27 cellular contexts compared by ENCODE assay signal in the genomic region with DNA sequence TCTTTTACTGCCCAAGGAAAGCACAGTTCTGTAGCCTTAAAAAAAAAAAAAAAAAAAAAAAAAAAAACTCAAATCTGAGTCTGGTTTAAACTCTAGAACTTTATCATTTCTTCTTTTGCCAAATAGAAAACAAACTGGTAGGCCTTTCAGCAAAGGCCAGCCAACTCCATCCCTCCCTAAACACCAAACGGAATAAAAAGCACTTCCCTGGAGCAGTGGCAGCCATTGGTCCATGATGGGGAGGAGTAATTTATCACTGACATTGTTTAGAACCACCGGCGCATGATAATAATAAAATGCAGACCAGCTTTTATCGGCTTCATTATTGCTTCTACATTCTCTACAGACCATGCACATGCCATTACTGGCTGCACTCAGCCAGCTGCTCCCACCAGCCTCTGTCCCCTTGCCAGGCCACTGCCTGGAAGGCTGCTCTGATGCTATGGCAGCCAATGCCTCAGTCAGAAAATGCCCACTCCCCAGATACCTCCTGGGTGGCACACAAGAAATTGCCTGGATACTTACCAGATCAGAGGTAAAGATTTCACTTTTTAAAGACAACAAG. TPM values are rescaled to one million over a fixed set of nuclear protein-coding genes. Genes with fewer than 3 reads are reported as not detected.
DNase-seq lines count a peak whose midpoint lies in the region; ATAC-seq and TF ChIP-seq lines count a peak whose summit lies in the region.
"Had no signal": no experiment of that assay in that cellular context is flagged by ENCODE, and none has a peak within 500 bp of the region (broad histone marks: within the 10 kb centered on the region; RNA-seq: fewer than 3 reads in every experiment).

No MANE protein-coding gene starts in this region.

- no peak overlapping the region for H2AFZ ChIP-seq in SK-N-SH (ENCODE audit: low read depth)

- H3K36me3 ChIP-seq in BE2C = no peaks in the 10 kb centered on the region
- H3K36me3 ChIP-seq in SK-N-SH (replicated peaks in 1 of 2; ENCODE audit: control insufficient read depth in 1 of 2, insufficient read depth in 2 of 2, low read length in 1 of 2) = peaks cover 0 to 2% of the 10 kb centered on the region in 2 experiments
- peaks cover 2% of the 10 kb centered on the region for H3K36me3 ChIP-seq in Caco-2 (ENCODE audit: control insufficient read depth, insufficient read depth, low read length)
- H3K36me3 ChIP-seq in H7 (replicated peaks; ENCODE audit: control insufficient read depth, insufficient read depth, low read length) = no peaks in the 10 kb centered on the region
- H3K36me3 ChIP-seq: ovary had no signal

- no peak overlapping the region for H3K4me2 ChIP-seq in SK-N-SH

- no peak overlapping the region for H3K9ac ChIP-seq in SK-N-SH

- H3K36me3 Mint-ChIP-seq in Caco-2 (ENCODE audit: insufficient read depth, unreplicated experiment) = peaks cover 22% of the 10 kb centered on the region
- H3K36me3 Mint-ChIP-seq: natural killer cell treated with Interleukin-12 subunit alpha and Interleukin-12 subunit beta and Interleukin-15 and Interleukin-18, amount 100 ng/mL, for 72 hours had no signal

- H3K27ac Mint-ChIP-seq in Caco-2 (ENCODE audit: unreplicated experiment) = no peak overlapping the region
- H3K27ac Mint-ChIP-seq: activated naive CD8-positive, alpha-beta T cell treated with anti-CD3 and anti-CD28 coated beads, Interleukin-2, amount 50 U/mL, for 24 hours; natural killer cell treated with Interleukin-12 subunit alpha and Interleukin-12 subunit beta and Interleukin-15 and Interleukin-18, amount 100 ng/mL, for 72 hours; T-helper 1 cell treated with Interleukin-12 subunit alpha and Interleukin-12 subunit beta and Interleukin-4 antibody, amounts not matched to agents 30 μg/mL and 1 μg/mL, for 36 hours had no signal

- peak overlapping the region in 1 of 2 experiments; percentile 26; a peak in 1 of 4 replicates for H3K27ac ChIP-seq in SK-N-SH (ENCODE audit: low read depth in 2 of 2, low read length in 1 of 2)
- H3K27ac ChIP-seq: body of pancreas, ovary, upper lobe of right lung had no signal

- H3K4me1 ChIP-seq in BE2C (no peaks in the 10 kb centered on the region; the same call in 1 of the 2 replicates), SK-N-SH (ENCODE audit: control insufficient read depth in 1 of 2, insufficient read depth in 2 of 2, low read depth in 1 of 2, low read length in 1 of 2) (peaks cover 0 to 23% of the 10 kb centered on the region in 2 experiments; a peak in 1 of 4 replicates), Caco-2 (peaks cover 22% of the 10 kb centered on the region)
- H3K4me1 ChIP-seq: body of pancreas, upper lobe of right lung had no signal

- ATAC-seq in GM18858 (IDR thresholded peaks at IDR 0.05; ENCODE audit: unreplicated experiment) = no peak
- no peak for ATAC-seq in GM19351 (IDR thresholded peaks at IDR 0.05; ENCODE audit: unreplicated experiment)
- ATAC-seq: activated naive CD8-positive, alpha-beta T cell treated with anti-CD3 and anti-CD28 coated beads, Interleukin-2, amount 50 U/mL, for 24 hours; body of pancreas; esophagus mucosa; natural killer cell treated with Interleukin-12 subunit alpha and Interleukin-12 subunit beta and Interleukin-15 and Interleukin-18, amount 100 ng/mL, for 72 hours; stimulated activated naive B cell treated with anti-CD40 and anti-IgM and Interleukin-4, amounts not matched to agents 10 μg/mL and 1 μg/mL and 100 μg/mL, for 72 hours; upper lobe of right lung had no signal

- BruUV-seq in Caco-2 (replicated peaks; lab: Mats Ljungman, UMichigan) = no TSS peak

- H3K4me1 Mint-ChIP-seq in Caco-2 (ENCODE audit: low read depth, unreplicated experiment) = peaks cover 13% of the 10 kb centered on the region
- H3K4me1 Mint-ChIP-seq: activated naive CD8-positive, alpha-beta T cell treated with anti-CD3 and anti-CD28 coated beads, Interleukin-2, amount 50 U/mL, for 24 hours; stimulated activated naive B cell treated with anti-CD40 and anti-IgM and Interleukin-4, amounts not matched to agents 10 μg/mL and 1 μg/mL and 100 μg/mL, for 72 hours had no signal

- TF ChIP-seq CTCF in BE2C (IDR thresholded peaks at IDR 0.05; ENCODE audit: low read depth, low read length) (no peak), SK-N-SH (IDR thresholded peaks at IDR 0.05) (no peak), Caco-2 (IDR thresholded peaks at IDR 0.05; ENCODE audit: insufficient read depth in 1 of 2, low read depth in 1 of 2, low read length in 1 of 2, severe bottlenecking in 1 of 2, unreplicated experiment in 1 of 2) (no peak)

- H3K4me3 ChIP-seq in BE2C (ENCODE audit: low read depth, low read length) (no peak overlapping the region), SK-N-SH (ENCODE audit: low read depth in 2 of 2, low read length in 1 of 2) (no peak overlapping the region), Caco-2 (ENCODE audit: low read depth, low read length) (no peak overlapping the region), H7 (ENCODE audit: insufficient read depth, low read depth, low read length) (no peak overlapping the region)
- H3K4me3 ChIP-seq: body of pancreas, heart left ventricle, ovary, upper lobe of right lung had no signal

- TF ChIP-seq EP300 in SK-N-SH (IDR thresholded peaks at IDR 0.05; ENCODE audit: borderline replicate concordance in 1 of 2, low read depth in 1 of 2, low read length in 1 of 2) = peak in 1 of 2 experiments; percentile 61; a peak in 2 of 4 replicates

- no peak; the same call in 1 of the 2 replicates for TF ChIP-seq RAD21 in SK-N-SH (IDR thresholded peaks at IDR 0.05; ENCODE audit: low read length)

- no peaks in the 10 kb centered on the region for H3K9me3 Mint-ChIP-seq in Caco-2 (ENCODE audit: unreplicated experiment)
- H3K9me3 Mint-ChIP-seq: activated naive CD8-positive, alpha-beta T cell treated with anti-CD3 and anti-CD28 coated beads, Interleukin-2, amount 50 U/mL, for 24 hours; H9; natural killer cell treated with Interleukin-12 subunit alpha and Interleukin-12 subunit beta and Interleukin-15 and Interleukin-18, amount 100 ng/mL, for 72 hours; stimulated activated naive B cell treated with anti-CD40 and anti-IgM and Interleukin-4, amounts not matched to agents 10 μg/mL and 1 μg/mL and 100 μg/mL, for 72 hours; T-helper 1 cell treated with Interleukin-12 subunit alpha and Interleukin-12 subunit beta and Interleukin-4 antibody, amounts not matched to agents 30 μg/mL and 1 μg/mL, for 36 hours had no signal

- H3K4me3 Mint-ChIP-seq in Caco-2 (ENCODE audit: unreplicated experiment) = no peak overlapping the region
- H3K4me3 Mint-ChIP-seq: activated naive CD8-positive, alpha-beta T cell treated with anti-CD3 and anti-CD28 coated beads, Interleukin-2, amount 50 U/mL, for 24 hours; natural killer cell treated with Interleukin-12 subunit alpha and Interleukin-12 subunit beta and Interleukin-15 and Interleukin-18, amount 100 ng/mL, for 72 hours; stimulated activated naive B cell treated with anti-CD40 and anti-IgM and Interleukin-4, amounts not matched to agents 10 μg/mL and 1 μg/mL and 100 μg/mL, for 72 hours; T-helper 1 cell treated with Interleukin-12 subunit alpha and Interleukin-12 subunit beta and Interleukin-4 antibody, amounts not matched to agents 30 μg/mL and 1 μg/mL, for 36 hours had no signal

- no peaks in the 10 kb centered on the region for H4K20me1 ChIP-seq in SK-N-SH (ENCODE audit: insufficient read depth)

- intact Hi-C loops in Caco-2 (cut with micrococcal nuclease; ENCODE audit: unreplicated experiment) = no loop called here

- DNase-seq in BE2C (peak; percentile 74), NCI-H1092 (lab: John Stamatoyannopoulos, UW) (peak; percentile 14), SK-N-SH (peak; percentile 74), left kidney (ENCODE audit: low read depth, low spot score) (peak; percentile 39), Caco-2 (no peak), H7 (no peak)
- DNase-seq: activated naive CD8-positive, alpha-beta T cell treated with anti-CD3 and anti-CD28 coated beads, Interleukin-2, amount 50 U/mL, for 24 hours; activated T-cell treated with anti-CD3 and anti-CD28 coated beads, Interleukin-2, amount 50 U/mL, for 48 hours; body of pancreas; cerebellar nuclear complex; dermis blood vessel endothelial cell; H9; heart left ventricle; KG1; NCI-H1105 treated with DMSO at 0.1 percent for 48 hours; NCI-H2081; NCI-H510A treated with DMSO at 0.1 percent for 48 hours; NK-92 treated with Interleukin-12 subunit alpha and Interleukin-12 subunit beta, amount 100 ng/mL, for 24 hours; small intestine; stimulated activated naive B cell treated with anti-CD40 and anti-IgM and Interleukin-4, amounts not matched to agents 10 μg/mL and 1 μg/mL and 100 μg/mL, for 72 hours; upper lobe of right lung had no signal

- no peaks in the 10 kb centered on the region for H3K9me2 ChIP-seq in SK-N-SH

- 46% methylated on average over 4 of the region's 4 CpGs for WGBS in SK-N-SH (ENCODE audit: low lambda C conversion rate)

- CTCF ChIA-PET in SK-N-SH (lab: Yijun Ruan, JAX) (interaction anchor here (1.5 to 1.7 kb wide), 2 partner anchors 11 to 19 kb away, joined by 6 to 7 read pairs; no protein-coding TSS in a partner anchor), Caco-2 (lab: Charles Lee) (no interaction called here)

- POLR2A ChIA-PET in SK-N-SH (lab: Yijun Ruan, JAX) = no interaction called here
- POLR2A ChIA-PET in Caco-2 (lab: Charles Lee) = no interaction called here

- H3K79me2 ChIP-seq in SK-N-SH (ENCODE audit: insufficient read depth) = no peaks in the 10 kb centered on the region

- no peaks in the 10 kb centered on the region for H3F3A ChIP-seq in SK-N-SH (replicated peaks; ENCODE audit: insufficient read depth)

- H3K9me3 ChIP-seq in BE2C (no peaks in the 10 kb centered on the region), SK-N-SH (no peaks in the 10 kb centered on the region), Caco-2 (no peaks in the 10 kb centered on the region)
- H3K9me3 ChIP-seq: body of pancreas, heart left ventricle, ovary, upper lobe of right lung had no signal

- no peaks in the 10 kb centered on the region for H3K27me3 Mint-ChIP-seq in Caco-2 (ENCODE audit: insufficient read depth, unreplicated experiment)
- H3K27me3 Mint-ChIP-seq: activated naive CD8-positive, alpha-beta T cell treated with anti-CD3 and anti-CD28 coated beads, Interleukin-2, amount 50 U/mL, for 24 hours; natural killer cell treated with Interleukin-12 subunit alpha and Interleukin-12 subunit beta and Interleukin-15 and Interleukin-18, amount 100 ng/mL, for 72 hours; stimulated activated naive B cell treated with anti-CD40 and anti-IgM and Interleukin-4, amounts not matched to agents 10 μg/mL and 1 μg/mL and 100 μg/mL, for 72 hours had no signal

- H3K27me3 ChIP-seq in BE2C (no peaks in the 10 kb centered on the region), SK-N-SH (ENCODE audit: insufficient read depth) (no peaks in the 10 kb centered on the region), Caco-2 (replicated peaks; ENCODE audit: control insufficient read depth, insufficient read depth, low read length) (no peaks in the 10 kb centered on the region), H7 (ENCODE audit: control insufficient read depth, insufficient read depth, low read length) (no peaks in the 10 kb centered on the region)
- H3K27me3 ChIP-seq: body of pancreas, heart left ventricle, ovary, upper lobe of right lung had no signal

RNA-seq across cellular contexts. Expression of a gene that starts 45.9 kb away (rescaled TPM):
- polyA plus RNA-seq in BE2C (2012; ENCODE audit: insufficient read depth, insufficient read length, low read depth) = 1.6 TPM
- polyA plus RNA-seq in SK-N-SH (2012; rRNA removed) = 5.3 and 9.3 TPM in 2 replicates
- polyA plus RNA-seq in SK-N-SH (2012; cell fraction: cytosol; rRNA removed) = 4.7 and 4.9 TPM in 2 replicates
- 4.2 and 7.3 TPM in 2 replicates for polyA plus RNA-seq in SK-N-SH (2012; cell fraction: nucleus; rRNA removed)
- 14.0 and 20.7 TPM in 2 replicates for total RNA-seq in Caco-2 (2022)
- 2.9 and 3.6 TPM in 2 replicates for total RNA-seq in H7 (2014; rRNA removed; shearing (Covaris generic))

Comparison
In these comparisons a context has a peak if more than half of its experiments do, and no peak if none do; other contexts are left out.
1. DNase-seq: peak in BE2C (single experiment), NCI-H1092 (single experiment), SK-N-SH (single experiment) and left kidney (single experiment); none in Caco-2 (0 of 2) and H7 (single experiment).